23 cellular contexts compared by ENCODE assay signal in genomic region chr17:59650642-59651041, GRCh38. TPM values are rescaled to one million over a fixed set of nuclear protein-coding genes. Genes with fewer than 3 reads are reported as not detected.
DNase-seq lines count a peak whose midpoint lies in the region; ATAC-seq and FAIRE-seq lines count a peak whose summit lies in the region.
"Had no signal": no experiment of that assay in that cellular context is flagged by ENCODE, and none has a peak within 500 bp of the region (broad histone marks: within the 10 kb centered on the region; RNA-seq: fewer than 3 reads in every experiment).

No MANE protein-coding gene starts in this region.

- no peak overlapping the region for H3K27ac ChIP-seq in aorta (ENCODE audit: low read depth in 1 of 2, low read length in 2 of 2)
- H3K27ac ChIP-seq: SJCRH30 had no signal

- H3K36me3 ChIP-seq in aorta (ENCODE audit: control insufficient read depth in 1 of 2, insufficient read depth in 2 of 2, low read length in 1 of 2): peaks cover 1 to 7% of the 10 kb centered on the region in 2 donors

- H3K4me3 Mint-ChIP-seq in activated CD4-positive, alpha-beta T cell treated with anti-CD3 and anti-CD28 coated beads for 36 hours: no peak overlapping the region
- peak overlapping the region; percentile 3 for H3K4me3 Mint-ChIP-seq in activated naive CD8-positive, alpha-beta T cell
- H3K4me3 Mint-ChIP-seq in activated naive CD8-positive, alpha-beta T cell treated with anti-CD3 and anti-CD28 coated beads, Interleukin-2, amount 50 U/mL, for 24 hours: no peak overlapping the region
- H3K4me3 Mint-ChIP-seq: CD8-positive, alpha-beta memory T cell had no signal

- DNase-seq in activated CD4-positive, alpha-beta T cell treated with anti-CD3 and anti-CD28 coated beads for 36 hours: peak; percentile 15
- DNase-seq in activated CD4-positive, alpha-beta T cell treated with anti-CD3 and anti-CD28 coated beads, Interleukin-2, amount 50 U/mL, for 4 hours: no peak
- no peak for DNase-seq in activated naive CD8-positive, alpha-beta T cell treated with anti-CD3 and anti-CD28 coated beads, Interleukin-2, amount 50 U/mL, for 24 hours
- DNase-seq in putamen (ENCODE audit: low spot score) (peak; percentile 59), GM19239 (ENCODE audit: insufficient read length, low spot score) (no peak), aorta (no peak)
- DNase-seq: 8988T, AML-193, C1 segment of cervical spinal cord, GOT3, Karpas-422, NCI-H1417, NCI-H1694 treated with DMSO at 0.1 percent for 48 hours, NCI-H2081 treated with DMSO at 0.1 percent for 48 hours, NCI-H2171 treated with DMSO at 0.1 percent for 48 hours, NCI-H524 treated with DMSO at 0.1 percent for 48 hours, NCI-H82, SJCRH30 had no signal

- peak; percentile 26 for ATAC-seq in activated CD4-positive, alpha-beta T cell treated with anti-CD3 and anti-CD28 coated beads for 36 hours
- ATAC-seq in activated naive CD8-positive, alpha-beta T cell treated with anti-CD3 and anti-CD28 coated beads, Interleukin-2, amount 50 U/mL, for 24 hours: no peak
- no peak for ATAC-seq in aorta (ENCODE audit: low FRiP score)

- POLR2A ChIA-PET in activated CD4-positive, alpha-beta T cell treated with anti-CD3 and anti-CD28 coated beads for 36 hours (lab: Charles Lee): no interaction called here

- no peak overlapping the region for H3K4me3 ChIP-seq in aorta (ENCODE audit: low read length in 2 of 2)
- H3K4me3 ChIP-seq: SJCRH30 had no signal

- CTCF ChIA-PET in activated CD4-positive, alpha-beta T cell treated with anti-CD3 and anti-CD28 coated beads for 36 hours (lab: Charles Lee): interaction anchor here (1.2 to 1.3 kb wide), 2 partner anchors 25 to 79 kb away, joined by 3 read pairs; no protein-coding TSS in a partner anchor

- no peak for FAIRE-seq in GM19239 (lab: Jason Lieb, UNC)
- FAIRE-seq: G401.6, GM12892, RCC 7860 had no signal

- peaks cover 36% of the 10 kb centered on the region for H3K4me1 Mint-ChIP-seq in activated CD4-positive, alpha-beta T cell treated with anti-CD3 and anti-CD28 coated beads for 36 hours
- H3K4me1 Mint-ChIP-seq in activated naive CD8-positive, alpha-beta T cell (ENCODE audit: low read depth): peaks cover 28% of the 10 kb centered on the region
- H3K4me1 Mint-ChIP-seq in activated naive CD8-positive, alpha-beta T cell treated with anti-CD3 and anti-CD28 coated beads, Interleukin-2, amount 50 U/mL, for 24 hours: peaks cover 28% of the 10 kb centered on the region

- no peaks in the 10 kb centered on the region for H3K9me3 ChIP-seq in aorta (ENCODE audit: control insufficient read depth, low read length)
- H3K9me3 ChIP-seq: SJCRH30 had no signal

- no peaks in the 10 kb centered on the region for H3K27me3 Mint-ChIP-seq in activated CD4-positive, alpha-beta T cell treated with anti-CD3 and anti-CD28 coated beads for 36 hours
- no peaks in the 10 kb centered on the region for H3K27me3 Mint-ChIP-seq in activated naive CD8-positive, alpha-beta T cell
- no peaks in the 10 kb centered on the region for H3K27me3 Mint-ChIP-seq in activated naive CD8-positive, alpha-beta T cell treated with anti-CD3 and anti-CD28 coated beads, Interleukin-2, amount 50 U/mL, for 24 hours
- H3K27me3 Mint-ChIP-seq: CD8-positive, alpha-beta memory T cell had no signal

- no peak overlapping the region for H3K27ac Mint-ChIP-seq in activated CD4-positive, alpha-beta T cell treated with anti-CD3 and anti-CD28 coated beads for 36 hours
- H3K27ac Mint-ChIP-seq in activated naive CD8-positive, alpha-beta T cell: peak overlapping the region; percentile 59
- H3K27ac Mint-ChIP-seq in activated naive CD8-positive, alpha-beta T cell treated with anti-CD3 and anti-CD28 coated beads, Interleukin-2, amount 50 U/mL, for 24 hours: no peak overlapping the region

- H3K36me3 Mint-ChIP-seq in activated CD4-positive, alpha-beta T cell treated with anti-CD3 and anti-CD28 coated beads for 36 hours (ENCODE audit: low read depth): peaks cover 73% of the 10 kb centered on the region
- peaks cover 24% of the 10 kb centered on the region for H3K36me3 Mint-ChIP-seq in activated naive CD8-positive, alpha-beta T cell
- peaks cover 75% of the 10 kb centered on the region for H3K36me3 Mint-ChIP-seq in activated naive CD8-positive, alpha-beta T cell treated with anti-CD3 and anti-CD28 coated beads, Interleukin-2, amount 50 U/mL, for 24 hours (ENCODE audit: low read depth)

- WGBS in aorta, 2 donors: 95 to 100% methylated on average over 1 of the region's 1 CpG

- H3K27me3 ChIP-seq in aorta (ENCODE audit: control insufficient read depth in 1 of 2, insufficient read depth in 2 of 2, low read length in 1 of 2): no peaks in the 10 kb centered on the region
- H3K27me3 ChIP-seq: SJCRH30 had no signal

- H3K9me3 Mint-ChIP-seq in activated CD4-positive, alpha-beta T cell treated with anti-CD3 and anti-CD28 coated beads for 36 hours (ENCODE audit: low read depth): no peaks in the 10 kb centered on the region
- no peaks in the 10 kb centered on the region for H3K9me3 Mint-ChIP-seq in activated naive CD8-positive, alpha-beta T cell (ENCODE audit: low read depth)
- no peaks in the 10 kb centered on the region for H3K9me3 Mint-ChIP-seq in activated naive CD8-positive, alpha-beta T cell treated with anti-CD3 and anti-CD28 coated beads, Interleukin-2, amount 50 U/mL, for 24 hours
- H3K9me3 Mint-ChIP-seq: CD8-positive, alpha-beta memory T cell had no signal

- H3K4me1 ChIP-seq in aorta (ENCODE audit: control insufficient read depth in 1 of 2, insufficient read depth in 2 of 2, low read length in 2 of 2): peaks cover 2% of the 10 kb centered on the region in 2 donors
- H3K4me1 ChIP-seq: SJCRH30 had no signal

- intact Hi-C loops in activated CD4-positive, alpha-beta T cell treated with anti-CD3 and anti-CD28 coated beads for 36 hours (cut with DNase I, micrococcal nuclease): no loop called here
- intact Hi-C loops in aorta (cut with DNase I): no loop called here

RNA-seq across cellular contexts. Expression of gene CLTC, which starts 30.9 kb away (rescaled TPM):
- total RNA-seq in activated CD4-positive, alpha-beta T cell treated with anti-CD3 and anti-CD28 coated beads for 36 hours: 100 to 1,000 TPM; 180 to 186 TPM
- total RNA-seq in aorta: 100 to 1,000 TPM; 243 to 289 TPM
- 10 to 100 TPM; 37.4 to 87.3 TPM for polyA plus RNA-seq in aorta

RNA-seq across cellular contexts. Expression of gene PTRH2, which starts 56.6 kb away (rescaled TPM):
- 10 to 100 TPM; 41.7 to 54.7 TPM for total RNA-seq in activated CD4-positive, alpha-beta T cell treated with anti-CD3 and anti-CD28 coated beads for 36 hours
- 10 to 100 TPM; 14.8 to 19.6 TPM for total RNA-seq in aorta
- 10 to 100 TPM; 13.4 to 16.8 TPM for polyA plus RNA-seq in aorta

RNA-seq across cellular contexts. Expression of gene VMP1, which starts 56.8 kb away (rescaled TPM):
- 100 to 1,000 TPM; 378 to 402 TPM for total RNA-seq in activated CD4-positive, alpha-beta T cell treated with anti-CD3 and anti-CD28 coated beads for 36 hours
- total RNA-seq in aorta: 100 to 1,000 TPM; 451 to 507 TPM
- 100 to 1,000 TPM in 1 of 2 donors, 10 to 100 TPM in 1; 43.3 to 253 TPM for polyA plus RNA-seq in aorta

Comparison
In these comparisons a context has a peak if more than half of its experiments do, and no peak if none do; other contexts are left out.
1. DNase-seq: peak in activated CD4-positive, alpha-beta T cell treated with anti-CD3 and anti-CD28 coated beads for 36 hours (single experiment) and putamen (single experiment); none in activated CD4-positive, alpha-beta T cell treated with anti-CD3 and anti-CD28 coated beads, Interleukin-2, amount 50 U/mL, for 4 hours (0 of 2), activated naive CD8-positive, alpha-beta T cell treated with anti-CD3 and anti-CD28 coated beads, Interleukin-2, amount 50 U/mL, for 24 hours (single experiment), GM19239 (single experiment) and aorta (0 of 2).